Comparison of ENCODE assay signal across 8 cellular contexts in the genomic region with DNA sequence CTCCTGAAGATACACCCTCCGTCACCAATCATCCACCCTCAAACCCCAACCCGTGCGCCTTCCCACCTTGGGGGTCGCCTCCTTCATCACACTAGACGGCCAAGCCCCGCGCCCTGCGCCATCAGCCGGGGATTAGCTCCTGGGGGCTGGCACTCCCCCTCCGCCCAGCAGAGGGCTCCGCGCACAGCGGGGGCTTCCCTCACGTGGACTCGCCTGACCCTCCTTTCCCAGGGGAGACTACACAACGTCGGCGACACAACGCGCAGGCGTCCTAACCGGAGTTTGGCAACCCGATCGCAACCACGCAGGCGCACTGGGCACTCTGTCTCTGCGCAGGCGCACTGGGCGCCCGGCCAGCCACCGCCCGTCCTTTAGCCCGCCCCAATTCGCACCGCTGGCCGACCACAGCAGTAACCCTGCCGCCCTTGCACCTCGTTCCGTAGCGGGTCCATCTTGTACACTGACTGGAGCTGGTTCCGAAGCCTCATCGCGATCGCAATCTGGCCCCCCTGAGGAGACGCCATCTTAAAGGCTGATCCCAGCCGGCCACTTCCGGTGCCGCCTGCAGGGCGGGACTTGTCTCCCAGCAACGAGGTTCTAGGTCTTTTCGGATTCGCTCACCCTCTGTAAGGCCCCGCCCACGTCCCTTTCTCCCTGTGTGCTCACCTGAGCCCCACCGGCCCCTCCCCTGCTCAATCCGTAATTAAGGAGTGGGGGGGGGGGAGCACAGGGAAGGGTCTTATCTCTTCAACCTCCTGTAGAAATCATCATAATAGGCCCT. TPM values are rescaled to one million over a fixed set of nuclear protein-coding genes. Genes with fewer than 3 reads are reported as not detected.
DNase-seq lines count a peak whose midpoint lies in the region; ATAC-seq lines count a peak whose summit lies in the region.

Gene PCGF1, minus strand, starts transcription at position 551 of the 781 bp plus-strand sequence. Its CDS starts 27 bp downstream, at position 524.

- ATAC-seq in GM19467 (IDR thresholded peaks at IDR 0.05; ENCODE audit: unreplicated experiment): peak; percentile 85

- DNase-seq in COLO668 (lab: John Stamatoyannopoulos, UW; ENCODE audit: unreplicated experiment) (peak; percentile 98), HS-27A (ENCODE audit: low read depth) (peak; percentile 98), NK-92 (lab: John Stamatoyannopoulos, UW; ENCODE audit: unreplicated experiment) (peak; percentile 80), lung microvascular endothelial cell (ENCODE audit: low read depth in 2 of 2) (peak; percentile 97 to 98)
- DNase-seq in activated CD8-positive, alpha-beta memory T cell treated with anti-CD3 and anti-CD28 coated beads for 1 hour (ENCODE audit: extremely low read depth in 1 of 2, low read depth in 1 of 2): peak; percentile 97 to 98
- peak; percentile 96 for DNase-seq in effector CD4-positive, alpha-beta T cell
- peak; percentile 94 to 99 (median 95) for DNase-seq in stimulated activated CD4-positive, alpha-beta T cell treated with anti-CD3 and anti-CD28 coated beads, TNF-alpha, amount 100 ng/mL, for 48 hours (ENCODE audit: low read depth in 3 of 3)

RNA-seq across cellular contexts. Expression of gene PCGF1, which starts in this region (rescaled TPM):
- total RNA-seq in lung microvascular endothelial cell: 7.0 and 8.3 TPM in 2 replicates

Comparison
In these comparisons a context has a peak if more than half of its experiments do, and no peak if none do; other contexts are left out.
1. Peak in every context shown above with its lines: DNase-seq and ATAC-seq.